Comparison of ENCODE assay signal across 9 cellular contexts in genomic region chr19:48619692-48620565, GRCh38. TPM values are rescaled to one million over a fixed set of nuclear protein-coding genes. Genes with fewer than 3 reads are reported as not detected.
A peak's percentile ranks its signal among the peaks of the same experiment; 100 is the strongest.
DNase-seq lines count a peak whose midpoint lies in the region; ATAC-seq and TF ChIP-seq lines count a peak whose summit lies in the region.
"Had no signal": no experiment of that assay in that cellular context is flagged by ENCODE, and none has a peak within 500 bp of the region (broad histone marks: within the 10 kb centered on the region; RNA-seq: fewer than 3 reads in every experiment).

No MANE protein-coding gene starts in this region.

- H3K4me3 ChIP-seq in SU-DHL-6 (ENCODE audit: insufficient read depth, low read length, poor library complexity, severe bottlenecking) (peak overlapping the region; percentile 79), fibroblast of the aortic adventitia (ENCODE audit: low read depth, low read length) (peak overlapping the region; percentile 74), sigmoid colon (peak overlapping the region; percentile 56 to 73 (median 64))

- H3K4me2 ChIP-seq in SU-DHL-6 (ENCODE audit: low read depth, low read length, poor library complexity, severe bottlenecking): peak overlapping the region; percentile 92

- ATAC-seq in GM21360 (IDR thresholded peaks at IDR 0.05; ENCODE audit: unreplicated experiment) (peak; percentile 3), HG03521 (IDR thresholded peaks at IDR 0.05; ENCODE audit: unreplicated experiment) (no peak)

- H3K79me2 ChIP-seq in SU-DHL-6 (ENCODE audit: insufficient read depth, low read length): peaks cover 45% of the 10 kb centered on the region

- H3K27me3 ChIP-seq in SU-DHL-6 (ENCODE audit: low read length) (no peaks in the 10 kb centered on the region), sigmoid colon (no peaks in the 10 kb centered on the region)

- peak overlapping the region; percentile 92 for H3K9ac ChIP-seq in SU-DHL-6 (ENCODE audit: low read length)

- DNase-seq in fibroblast of the aortic adventitia (ENCODE audit: low read depth) (no peak), sigmoid colon (no peak), GM19238 (ENCODE audit: insufficient read length, low spot score) (no peak), islet precursor cell (no peak), hepatic stellate cell (ENCODE audit: low spot score) (no peak)

- H3K9me2 ChIP-seq in SU-DHL-6 (replicated peaks; ENCODE audit: insufficient read depth, low read length): no peaks in the 10 kb centered on the region

- WGBS in sigmoid colon, 2 donors: 32% methylated on average over 6 of the region's 6 CpGs

- no peak for TF ChIP-seq CTCF in SU-DHL-6 (IDR thresholded peaks at IDR 0.05; ENCODE audit: insufficient read depth, low read length, poor library complexity, severe bottlenecking)
- TF ChIP-seq CTCF in fibroblast of the aortic adventitia (IDR thresholded peaks at IDR 0.05; ENCODE audit: insufficient read depth, low read length): no peak
- TF ChIP-seq CTCF in sigmoid colon (IDR thresholded peaks at IDR 0.05): peak in 1 of 4 experiments; percentile 18

- H2AFZ ChIP-seq in SU-DHL-6 (ENCODE audit: low read depth, low read length, severe bottlenecking): peak overlapping the region; percentile 29

- TF ChIP-seq POLR2A in sigmoid colon (IDR thresholded peaks at IDR 0.05): peak in 1 of 2 donors; percentile 3

- intact Hi-C loops in sigmoid colon (cut with DNase I): loop anchor here (10.0 kb wide), 1 partner anchor 1345 kb away; the partner anchor contains the start of gene INAFM1

- H3F3A ChIP-seq in SU-DHL-6 (ENCODE audit: insufficient read depth): peaks cover 20% of the 10 kb centered on the region

- H3K27ac ChIP-seq in SU-DHL-6 (ENCODE audit: low read depth, low read length) (peak overlapping the region; percentile 77), sigmoid colon (peak overlapping the region; percentile 91 to 95 (median 94))

- peaks cover 14% of the 10 kb centered on the region for H4K20me1 ChIP-seq in SU-DHL-6 (ENCODE audit: low read depth, low read length)

- H3K36me3 ChIP-seq in SU-DHL-6 (ENCODE audit: low read length) (peaks cover 16% of the 10 kb centered on the region), sigmoid colon (peaks cover 10 to 28% (median 24%) of the 10 kb centered on the region in 4 donors)

- H3K4me1 ChIP-seq in sigmoid colon: peaks cover 0 to 65% (median 52%) of the 10 kb centered on the region in 4 donors

- TF ChIP-seq EP300 in sigmoid colon (IDR thresholded peaks at IDR 0.05): no peak

- no peaks in the 10 kb centered on the region for H3K9me3 ChIP-seq in SU-DHL-6 (ENCODE audit: insufficient read depth, low read length)
- H3K9me3 ChIP-seq in sigmoid colon: no peaks in the 10 kb centered on the region

RNA-seq across cellular contexts. Expression of gene SPHK2, which starts 0.6 kb away (rescaled TPM):
- total RNA-seq in fibroblast of the aortic adventitia (ENCODE audit: low replicate concordance): 10.9 and 16.3 TPM in 2 replicates
- total RNA-seq in sigmoid colon: 10 to 100 TPM in 3 of 4 donors, 1 to 10 TPM in 1; 10.0 to 16.9 (median 12.8) TPM
- polyA plus RNA-seq in sigmoid colon: 10 to 100 TPM; 18.0 to 45.6 (median 33.5) TPM

RNA-seq across cellular contexts. Expression of gene RPL18, which starts 1.0 kb away (rescaled TPM):
- total RNA-seq in fibroblast of the aortic adventitia (ENCODE audit: low replicate concordance) (1,782 and 2,036 TPM in 2 replicates), sigmoid colon (1,000 to 10,000 TPM; 2,699 to 3,791 (median 2,810) TPM)
- 1,000 to 10,000 TPM; 2,118 to 3,330 (median 2,641) TPM for polyA plus RNA-seq in sigmoid colon

RNA-seq across cellular contexts. Expression of gene FAM83E, which starts 5.1 kb away (rescaled TPM):
- total RNA-seq in fibroblast of the aortic adventitia (ENCODE audit: low replicate concordance) (0.18 TPM in 1 of 2 replicates, not detected in the other), sigmoid colon (not detected)
- 100 to 1,000 TPM; 109 to 168 (median 125) TPM for polyA plus RNA-seq in sigmoid colon

RNA-seq across cellular contexts. Expression of gene SPACA4, which starts 13.4 kb away (rescaled TPM):
- total RNA-seq in fibroblast of the aortic adventitia (ENCODE audit: low replicate concordance) (not detected in 2 replicates), sigmoid colon (not detected)
- polyA plus RNA-seq in sigmoid colon: under 1 TPM in 1 of 3 donors, not detected in 2; 0.34 TPM
- total RNA-seq: M059J had no signal

RNA-seq across cellular contexts. Expression of gene DBP, which starts 17.2 kb away (rescaled TPM):
- total RNA-seq in fibroblast of the aortic adventitia (ENCODE audit: low replicate concordance): 20.9 and 48.8 TPM in 2 replicates
- 10 to 100 TPM; 10.5 to 14.1 (median 11.9) TPM for total RNA-seq in sigmoid colon
- 10 to 100 TPM in 1 of 3 donors, 1 to 10 TPM in 2; 6.2 to 10.2 (median 9.8) TPM for polyA plus RNA-seq in sigmoid colon
